In the genomic region with DNA sequence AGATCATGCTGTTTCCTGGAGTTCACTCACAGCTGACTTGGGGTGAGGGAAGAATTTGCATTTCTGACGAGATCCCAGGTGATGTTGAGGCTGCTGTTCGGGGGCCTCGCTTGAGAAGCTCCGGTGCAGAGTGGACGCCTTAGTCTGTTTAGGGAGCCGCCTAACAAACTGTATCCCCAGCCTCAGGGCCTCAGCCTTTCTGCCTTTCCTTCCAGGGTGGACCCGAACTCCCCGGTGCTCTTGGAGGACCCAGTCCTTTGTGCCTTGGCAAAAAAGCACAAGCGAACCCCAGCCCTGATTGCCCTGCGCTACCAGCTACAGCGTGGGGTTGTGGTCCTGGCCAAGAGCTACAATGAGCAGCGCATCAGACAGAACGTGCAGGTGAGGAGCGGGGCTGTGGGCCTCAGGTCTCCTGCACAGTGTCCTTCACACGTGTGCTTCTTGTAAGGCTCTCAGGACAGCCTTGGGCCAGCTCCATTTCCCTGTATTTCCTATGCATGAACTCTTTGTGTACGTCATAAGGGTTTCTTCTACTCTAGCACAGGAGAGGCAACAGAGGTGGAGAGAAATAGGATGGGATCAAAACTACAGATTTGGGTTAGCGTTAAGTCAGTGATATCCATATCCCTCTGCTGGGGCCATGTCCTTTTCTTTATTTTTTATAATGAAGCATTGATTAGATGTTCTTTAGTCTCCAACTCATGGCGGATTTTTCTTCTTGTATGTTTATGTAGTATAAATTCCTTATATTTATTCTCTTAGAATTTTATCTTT, we compare ENCODE assay signal across 3 cellular contexts. TPM values are rescaled to one million over a fixed set of nuclear protein-coding genes. Genes with fewer than 3 reads are reported as not detected.
"Had no signal": no experiment of that assay in that cellular context is flagged by ENCODE, and none has a peak within 500 bp of the region (broad histone marks: within the 10 kb centered on the region; RNA-seq: fewer than 3 reads in every experiment).

No MANE protein-coding gene starts in this region.

RNA-seq across cellular contexts. Expression of gene AKR1C1, which starts 9.3 kb away (rescaled TPM):
- polyA plus RNA-seq: naive thymus-derived CD4-positive, alpha-beta T cell had no signal

RNA-seq across cellular contexts. Expression of gene AKR1C2, which starts 31.1 kb away (rescaled TPM):
- total RNA-seq: natural killer cell, osteocyte had no signal
- polyA plus RNA-seq: naive thymus-derived CD4-positive, alpha-beta T cell had no signal
